In genomic region chr22:45771057-45771456, GRCh38 we compare ENCODE assay signal across 21 cellular contexts.
DNase-seq lines count a peak whose midpoint lies in the region; ATAC-seq, FAIRE-seq and TF ChIP-seq lines count a peak whose summit lies in the region.
"Had no signal": no experiment of that assay in that cellular context is flagged by ENCODE, and none has a peak within 500 bp of the region (broad histone marks: within the 10 kb centered on the region; RNA-seq: fewer than 3 reads in every experiment).

No MANE protein-coding gene starts in this region.

- ATAC-seq in A549 (no peak), K562 (no peak)
- ATAC-seq: GM23338, HCT116 had no signal

- H3K9me3 ChIP-seq in A549 (0 out of 3 replicates have a peak, but pooled peaks cover 4% of the 10 kb centered on the region), DOHH2 (ENCODE audit: control insufficient read depth, insufficient read depth, low read length) (no peaks in the 10 kb centered on the region), Karpas-422 (ENCODE audit: low read length) (no peaks in the 10 kb centered on the region), K562 (replicated peaks; ENCODE audit: control insufficient read depth, insufficient read depth, low read depth, low read length) (no peaks in the 10 kb centered on the region)
- H3K9me3 ChIP-seq: BE2C had no signal

- H3K9me1 ChIP-seq in K562 (ENCODE audit: control insufficient read depth, insufficient read depth, low read length), result no peaks in the 10 kb centered on the region

- BruUV-seq in K562 (replicated peaks; lab: Mats Ljungman, UMichigan), result no TSS peak

- peaks cover 75% of the 10 kb centered on the region for H3K79me2 ChIP-seq in DOHH2 (ENCODE audit: control insufficient read depth, low read length)
- H3K79me2 ChIP-seq in Karpas-422 (ENCODE audit: low read length), result peaks cover 57% of the 10 kb centered on the region
- no peaks in the 10 kb centered on the region for H3K79me2 ChIP-seq in K562 (ENCODE audit: control insufficient read depth, insufficient read depth, low read length)

- 92% methylated on average over 3 of the region's 3 CpGs for WGBS in A549 (ENCODE audit: missing lambda C conversion rate)
- WGBS in K562 (ENCODE audit: insufficient coverage, low coverage, missing lambda C conversion rate), result 80% methylated on average over 3 of the region's 3 CpGs

- TF ChIP-seq POLR2A in A549 (IDR thresholded peaks at IDR 0.05; ENCODE audit: low read length) (no peak), K562 (conservative IDR thresholded peaks at IDR 0.05) (no peak)

- in situ Hi-C loops in K562 (cut with MboI), result no loop called here

- H3F3A ChIP-seq in DOHH2 (ENCODE audit: control insufficient read depth, insufficient read depth), result peaks cover 72% of the 10 kb centered on the region

- H3K27me3 ChIP-seq in DOHH2 (ENCODE audit: control insufficient read depth, low read length) (no peaks in the 10 kb centered on the region), Karpas-422 (ENCODE audit: low read length) (no peaks in the 10 kb centered on the region), K562 (ENCODE audit: control insufficient read depth in 2 of 2, insufficient read depth in 2 of 2, low read length in 2 of 2) (no peaks in the 10 kb centered on the region)
- H3K27me3 ChIP-seq: BE2C; BLaER1 treated with 17β-estradiol and CSF1 and Interleukin-3, amounts not matched to agents 10 nM and 100 nM had no signal

- no peak overlapping the region for H3K4me3 ChIP-seq in A549
- peak overlapping the region; percentile 57 for H3K4me3 ChIP-seq in DOHH2 (ENCODE audit: low read length)
- no peak overlapping the region for H3K4me3 ChIP-seq in Karpas-422 (ENCODE audit: low read length)
- H3K4me3 ChIP-seq in K562, result no peak overlapping the region
- H3K4me3 ChIP-seq: BLaER1 treated with 17β-estradiol and CSF1 and Interleukin-3, amounts not matched to agents 10 nM and 100 nM; GM23338 had no signal

- no peaks in the 10 kb centered on the region for H4K20me1 ChIP-seq in DOHH2 (ENCODE audit: control insufficient read depth, insufficient read depth, low read depth, low read length)
- H4K20me1 ChIP-seq in Karpas-422 (ENCODE audit: insufficient read depth, low read depth, low read length), result no peaks in the 10 kb centered on the region
- H4K20me1 ChIP-seq in K562 (replicated peaks; ENCODE audit: control insufficient read depth, insufficient read depth, low read length), result no peaks in the 10 kb centered on the region

- no peak overlapping the region for H3K4me2 ChIP-seq in A549
- H3K4me2 ChIP-seq in DOHH2 (ENCODE audit: low read length), result peak overlapping the region; percentile 78
- no peak overlapping the region for H3K4me2 ChIP-seq in Karpas-422 (ENCODE audit: low read depth, low read length, poor library complexity, severe bottlenecking)
- no peak overlapping the region for H3K4me2 ChIP-seq in K562 (ENCODE audit: insufficient read depth, low read length)
- H3K4me2 ChIP-seq: BLaER1 treated with 17β-estradiol and CSF1 and Interleukin-3, amounts not matched to agents 10 nM and 100 nM; GM23338 had no signal

- H3K4me1 ChIP-seq in A549 (peaks cover 27% of the 10 kb centered on the region), DOHH2 (ENCODE audit: control insufficient read depth, low read length) (peaks cover 100% of the 10 kb centered on the region), Karpas-422 (ENCODE audit: low read length) (peaks cover 90% of the 10 kb centered on the region), K562 (replicated peaks in 1 of 2; ENCODE audit: control insufficient read depth in 2 of 2, insufficient read depth in 2 of 2, low read length in 2 of 2) (no peaks in the 10 kb centered on the region)
- H3K4me1 ChIP-seq: BE2C had no signal

- H3K9ac ChIP-seq in Karpas-422 (ENCODE audit: low read length) (no peak overlapping the region), K562 (ENCODE audit: insufficient read depth in 1 of 2, low read depth in 2 of 2, low read length in 2 of 2) (no peak overlapping the region)
- H3K9ac ChIP-seq: BLaER1 treated with 17β-estradiol and CSF1 and Interleukin-3, amounts not matched to agents 10 nM and 100 nM had no signal

- intact Hi-C loops in K562 (cut with micrococcal nuclease), result no loop called here

- TF ChIP-seq CTCF in A549 (IDR thresholded peaks at IDR 0.05), result no peak
- no peak for TF ChIP-seq CTCF in DOHH2 (IDR thresholded peaks at IDR 0.05; ENCODE audit: low read depth, low read length, poor library complexity, severe bottlenecking)
- no peak for TF ChIP-seq CTCF in K562 (IDR thresholded peaks at IDR 0.05 in 2 of 3, conservative IDR thresholded peaks at IDR 0.05 in 1 of 3; ENCODE audit: insufficient read depth in 2 of 3, low read depth in 1 of 3, low read length in 3 of 3)

- peaks cover 56% of the 10 kb centered on the region for H3K36me3 ChIP-seq in DOHH2 (ENCODE audit: control insufficient read depth, low read length)
- H3K36me3 ChIP-seq in Karpas-422 (ENCODE audit: insufficient read depth, low read length), result no peaks in the 10 kb centered on the region
- H3K36me3 ChIP-seq in K562 (ENCODE audit: control insufficient read depth, insufficient read depth, low read length), result no peaks in the 10 kb centered on the region

- POLR2A ChIA-PET in A549 (lab: Yijun Ruan, JAX), result no interaction called here
- POLR2A ChIA-PET in K562 (lab: Yijun Ruan, JAX), result no interaction called here

- H3K9me2 ChIP-seq in DOHH2 (replicated peaks; ENCODE audit: control insufficient read depth, low read length) (no peaks in the 10 kb centered on the region), Karpas-422 (replicated peaks; ENCODE audit: insufficient read depth, low read length) (no peaks in the 10 kb centered on the region)

- DNase-seq in A549 (ENCODE audit: low read depth in 1 of 2, low spot score in 1 of 2) (no peak), Karpas-422 (no peak), K562 (ENCODE audit: extremely low read depth in 1 of 4, low spot score in 3 of 4) (no peak), NCI-H2196 (lab: John Stamatoyannopoulos, UW; ENCODE audit: unreplicated experiment) (no peak), SW 1271 (lab: John Stamatoyannopoulos, UW) (no peak)
- DNase-seq: ACHN; AML-193; BE2C; Calu3; CD4-positive, alpha-beta memory T cell; COR-L47; DMS53; DMS79 treated with DMSO at 0.1 percent for 48 hours; H9; HFFc6 had no signal

- TF ChIP-seq EP300 in A549 (IDR thresholded peaks at IDR 0.05) (no peak), K562 (IDR thresholded peaks at IDR 0.05; ENCODE audit: low read length) (no peak)

- TF ChIP-seq RAD21 in A549 (conservative IDR thresholded peaks at IDR 0.05 in 1 of 2, IDR thresholded peaks at IDR 0.05 in 1 of 2) (no peak), K562 (CRISPR knock-in tag; conservative IDR thresholded peaks at IDR 0.05 in 1 of 2, IDR thresholded peaks at IDR 0.05 in 1 of 2) (no peak)

- CTCF ChIA-PET in A549 (lab: Yijun Ruan, JAX), result interaction anchor here (1.0 to 1.3 kb wide), 3 partner anchors 94 to 197 kb away, joined by 3 to 7 read pairs (median 4); no protein-coding TSS in a partner anchor
- CTCF ChIA-PET in K562 (lab: Yijun Ruan, JAX; ENCODE audit: low intra/inter-chr PET ratio), result no interaction called here

- H3K27ac ChIP-seq in A549 (no peak overlapping the region), DOHH2 (ENCODE audit: low read depth, low read length) (peak overlapping the region; percentile 100), Karpas-422 (ENCODE audit: low read length) (peak overlapping the region; percentile 89), K562 (ENCODE audit: extremely low read depth, low read depth, low read length) (no peak overlapping the region)
- H3K27ac ChIP-seq: BLaER1 treated with 17β-estradiol and CSF1 and Interleukin-3, amounts not matched to agents 10 nM and 100 nM had no signal

- FAIRE-seq in A549 (lab: Jason Lieb, UNC) (no peak), K562 (lab: Jason Lieb, UNC) (no peak)
- FAIRE-seq: A204.1, G401.6 had no signal

- H2AFZ ChIP-seq in Karpas-422 (ENCODE audit: low read length), result no peak overlapping the region
- no peak overlapping the region for H2AFZ ChIP-seq in K562 (ENCODE audit: low read depth, low read length)
- H2AFZ ChIP-seq: GM23338 had no signal

TF ChIP-seq in A549, 52 proteins besides CTCF, POLR2A, EP300 and RAD21:
- peak; percentile 42 for TF ChIP-seq ZFP36 (IDR thresholded peaks at IDR 0.05; ENCODE audit: borderline replicate concordance, partially characterized antibody)
- TF ChIP-seq, protein P1, sequence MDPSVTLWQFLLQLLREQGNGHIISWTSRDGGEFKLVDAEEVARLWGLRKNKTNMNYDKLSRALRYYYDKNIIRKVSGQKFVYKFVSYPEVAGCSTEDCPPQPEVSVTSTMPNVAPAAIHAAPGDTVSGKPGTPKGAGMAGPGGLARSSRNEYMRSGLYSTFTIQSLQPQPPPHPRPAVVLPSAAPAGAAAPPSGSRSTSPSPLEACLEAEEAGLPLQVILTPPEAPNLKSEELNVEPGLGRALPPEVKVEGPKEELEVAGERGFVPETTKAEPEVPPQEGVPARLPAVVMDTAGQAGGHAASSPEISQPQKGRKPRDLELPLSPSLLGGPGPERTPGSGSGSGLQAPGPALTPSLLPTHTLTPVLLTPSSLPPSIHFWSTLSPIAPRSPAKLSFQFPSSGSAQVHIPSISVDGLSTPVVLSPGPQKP (IDR thresholded peaks at IDR 0.05; ENCODE audit: low read depth, low read length), result no peak

TF ChIP-seq in K562, 482 proteins besides CTCF, POLR2A, EP300 and RAD21:
- peak; percentile 79 for TF ChIP-seq RBM25 (IDR thresholded peaks at IDR 0.05; ENCODE audit: low read depth, low read length, severe bottlenecking)
- TF ChIP-seq ESRRA (IDR thresholded peaks at IDR 0.05; ENCODE audit: borderline replicate concordance, low read depth), result no peak

Comparison
In these comparisons a context has a peak if more than half of its experiments do, and no peak if none do; other contexts are left out.
1. H3K27ac ChIP-seq: peak in DOHH2 (single experiment) and Karpas-422 (single experiment); none in A549 (0 of 2) and K562 (single experiment).
2. Of the 35 proteins assayed by ChIP-seq in both K562 and A549: peak only in K562: none; only in A549: ZFP36; in both: none; in neither: 34.